9 cellular contexts compared by ENCODE assay signal in the genomic region with DNA sequence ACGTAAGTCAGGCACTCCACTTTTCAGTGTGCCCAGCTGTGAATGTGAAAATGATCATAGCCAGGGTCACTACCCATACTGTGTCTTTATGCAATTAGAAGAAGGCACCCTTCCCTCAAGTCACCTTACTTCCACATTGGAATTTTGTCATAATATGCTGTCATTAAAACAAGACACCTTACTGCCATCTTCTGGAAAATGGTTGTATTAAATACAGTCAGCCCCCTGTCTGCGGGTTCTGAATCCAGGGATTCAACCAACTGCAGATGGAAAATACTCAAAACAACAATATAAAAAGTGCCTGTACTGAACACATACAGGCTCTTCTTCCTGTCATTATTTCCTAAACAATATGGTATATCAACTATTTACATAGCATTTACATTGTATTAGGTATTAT.
A peak's percentile ranks its signal among the peaks of the same experiment; 100 is the strongest.
DNase-seq lines count a peak whose midpoint lies in the region; ATAC-seq and TF ChIP-seq lines count a peak whose summit lies in the region.
"Had no signal": no experiment of that assay in that cellular context is flagged by ENCODE, and none has a peak within 500 bp of the region (broad histone marks: within the 10 kb centered on the region; RNA-seq: fewer than 3 reads in every experiment).

No MANE protein-coding gene starts in this region.

- H3K9ac ChIP-seq in SK-N-MC (ENCODE audit: insufficient read length) = no peak overlapping the region

- DNase-seq in Right ventricle myocardium inferior (ENCODE audit: missing footprints) (no peak), cardiac septum (ENCODE audit: low spot score) (no peak), SK-N-MC (ENCODE audit: low read depth, low spot score) (no peak), heart left ventricle (no peak), mucosa of descending colon (no peak)
- no peak for DNase-seq in activated CD4-positive, alpha-beta T cell treated with anti-CD3 and anti-CD28 coated beads, Interleukin-2, amount 50 U/mL, for 1 hour
- no peak for DNase-seq in activated naive CD4-positive, alpha-beta T cell treated with anti-CD3 and anti-CD28 coated beads, Interleukin-2, amount 10 ng/mL, durations not matched to agents 7 days and 5 days
- DNase-seq: activated effector memory CD4-positive, alpha-beta T cell treated with anti-CD3 and anti-CD28 coated beads, Interleukin-2, amount 50 U/mL, for 16 hours had no signal

- intact Hi-C loops in Right ventricle myocardium inferior (cut with DNase I) = loop anchor here (2.0 to 10.0 kb wide), 4 partner anchors 69 to 309 kb away; a partner anchor contains a TSS
- intact Hi-C loops in cardiac septum (cut with DNase I) = loop anchor here (1.0 to 10.0 kb wide), 3 partner anchors 119 to 310 kb away; no protein-coding TSS in a partner anchor
- intact Hi-C loops in heart left ventricle (cut with DNase I) = loop anchor here (1.0 to 10.0 kb wide), 13 partner anchors 69 to 311 kb away; a partner anchor contains a TSS
- intact Hi-C loops in mucosa of descending colon (cut with DNase I, micrococcal nuclease) = no loop called here

- H3K4me3 ChIP-seq in SK-N-MC (no peak overlapping the region), heart left ventricle (no peak overlapping the region), mucosa of descending colon (no peak overlapping the region)

- CTCF ChIA-PET in activated naive CD4-positive, alpha-beta T cell treated with anti-CD3 and anti-CD28 coated beads, Interleukin-2, amount 10 ng/mL, durations not matched to agents 7 days and 5 days (lab: Charles Lee) = no interaction called here

- peak; percentile 12 to 70 (median 56) for TF ChIP-seq CTCF in heart left ventricle (IDR thresholded peaks at IDR 0.05)
- no peak for TF ChIP-seq CTCF in mucosa of descending colon (IDR thresholded peaks at IDR 0.05)

- peaks cover 8% of the 10 kb centered on the region for H3K4me1 Mint-ChIP-seq in activated naive CD4-positive, alpha-beta T cell treated with anti-CD3 and anti-CD28 coated beads, Interleukin-2, amount 10 ng/mL, durations not matched to agents 7 days and 5 days

- H3K27ac Mint-ChIP-seq in activated naive CD4-positive, alpha-beta T cell treated with anti-CD3 and anti-CD28 coated beads, Interleukin-2, amount 10 ng/mL, durations not matched to agents 7 days and 5 days = no peak overlapping the region

- H3K36me3 Mint-ChIP-seq in activated naive CD4-positive, alpha-beta T cell treated with anti-CD3 and anti-CD28 coated beads, Interleukin-2, amount 10 ng/mL, durations not matched to agents 7 days and 5 days = no peaks in the 10 kb centered on the region

- H3K27me3 Mint-ChIP-seq in activated naive CD4-positive, alpha-beta T cell treated with anti-CD3 and anti-CD28 coated beads, Interleukin-2, amount 10 ng/mL, durations not matched to agents 7 days and 5 days = peaks cover 42% of the 10 kb centered on the region

- H3K9me3 ChIP-seq in SK-N-MC (ENCODE audit: low read depth, low read length) (no peaks in the 10 kb centered on the region), heart left ventricle (no peaks in the 10 kb centered on the region), mucosa of descending colon (no peaks in the 10 kb centered on the region)

- H3K4me3 Mint-ChIP-seq in activated naive CD4-positive, alpha-beta T cell treated with anti-CD3 and anti-CD28 coated beads, Interleukin-2, amount 10 ng/mL, durations not matched to agents 7 days and 5 days = no peak overlapping the region

- no peaks in the 10 kb centered on the region for H3K36me3 ChIP-seq in SK-N-MC (ENCODE audit: insufficient read depth, low read length)
- no peaks in the 10 kb centered on the region for H3K36me3 ChIP-seq in heart left ventricle
- no peaks in the 10 kb centered on the region for H3K36me3 ChIP-seq in mucosa of descending colon (ENCODE audit: low read depth)

- 20 to 52% (median 30%) methylated on average over 2 of the region's 2 CpGs for WGBS in heart left ventricle, 4 donors

- TF ChIP-seq POLR2A in heart left ventricle (IDR thresholded peaks at IDR 0.05) = no peak

- H3K9me3 Mint-ChIP-seq in activated naive CD4-positive, alpha-beta T cell treated with anti-CD3 and anti-CD28 coated beads, Interleukin-2, amount 10 ng/mL, durations not matched to agents 7 days and 5 days = no peaks in the 10 kb centered on the region

- ATAC-seq in Right ventricle myocardium inferior (peak; percentile 48), heart left ventricle (peak in 3 of 4 donors; percentile 36 to 64 (median 50)), mucosa of descending colon (no peak), HG03045 (IDR thresholded peaks at IDR 0.05; ENCODE audit: unreplicated experiment) (no peak)

- peaks cover 0 to 15% (median 6%) of the 10 kb centered on the region in 12 donors for H3K4me1 ChIP-seq in heart left ventricle
- H3K4me1 ChIP-seq in mucosa of descending colon (ENCODE audit: low read depth) = peaks cover 4% of the 10 kb centered on the region

- H3K27me3 ChIP-seq in heart left ventricle = peaks cover 6 to 60% (median 24%) of the 10 kb centered on the region in 9 donors

- H3K27ac ChIP-seq in SK-N-MC (peak overlapping the region; percentile 90; the same call in 1 of the 2 replicates), heart left ventricle (no peak overlapping the region)

Comparison
In these comparisons a context has a peak if more than half of its experiments do, and no peak if none do; other contexts are left out.
1. ATAC-seq: peak in Right ventricle myocardium inferior (single experiment) and heart left ventricle (3 of 4); none in mucosa of descending colon (single experiment) and HG03045 (single experiment).
2. intact Hi-C loops: an anchor here in Right ventricle myocardium inferior (2.0 to 10.0 kb wide), cardiac septum (1.0 to 10.0 kb wide) and heart left ventricle (1.0 to 10.0 kb wide); none called in mucosa of descending colon.